In genomic region chr5:66442951-66443445, GRCh38 we compare ENCODE assay signal across 20 cellular contexts.
DNase-seq lines count a peak whose midpoint lies in the region; ATAC-seq and TF ChIP-seq lines count a peak whose summit lies in the region.
"Had no signal": no experiment of that assay in that cellular context is flagged by ENCODE, and none has a peak within 500 bp of the region (broad histone marks: within the 10 kb centered on the region; RNA-seq: fewer than 3 reads in every experiment).

No MANE protein-coding gene starts in this region.

- TF ChIP-seq CTCF in heart right ventricle (IDR thresholded peaks at IDR 0.05) (no peak), cardiac fibroblast (IDR thresholded peaks at IDR 0.05; ENCODE audit: low read depth, low read length) (no peak), lung (IDR thresholded peaks at IDR 0.05; ENCODE audit: control extremely low read depth, extremely low read depth) (no peak)

- H3K4me3 ChIP-seq in heart right ventricle (no peak overlapping the region), cardiac fibroblast (replicated peaks in 1 of 2; ENCODE audit: low read depth in 2 of 2, low read length in 2 of 2) (no peak overlapping the region), lung (no peak overlapping the region)
- H3K4me3 ChIP-seq: coronary artery, pancreas had no signal

- no peaks in the 10 kb centered on the region for H3K36me3 ChIP-seq in heart right ventricle
- H3K36me3 ChIP-seq in lung (ENCODE audit: control insufficient read depth in 2 of 2, insufficient read depth in 2 of 2, low read length in 2 of 2) = no peaks in the 10 kb centered on the region
- H3K36me3 ChIP-seq: pancreas had no signal

- peaks cover 0 to 22% (median 0%) of the 10 kb centered on the region in 11 donors for H3K9me3 ChIP-seq in heart right ventricle
- H3K9me3 ChIP-seq in lung (ENCODE audit: control insufficient read depth in 2 of 2, insufficient read depth in 1 of 2, low read length in 1 of 2) = no peaks in the 10 kb centered on the region
- H3K9me3 ChIP-seq: pancreas had no signal

- intact Hi-C loops in left cardiac atrium (cut with DNase I) = no loop called here
- intact Hi-C loops in heart right ventricle (cut with DNase I) = loop anchor here in 1 of 10 donors (5.0 kb wide), 1 partner anchor 136 kb away; no protein-coding TSS in a partner anchor
- intact Hi-C loops in head of caudate nucleus (cut with DNase I) = no loop called here

- H3K27me3 ChIP-seq in heart right ventricle (no peaks in the 10 kb centered on the region), lung (ENCODE audit: control insufficient read depth, insufficient read depth) (no peaks in the 10 kb centered on the region)
- H3K27me3 ChIP-seq: pancreas had no signal

- H3K4me1 ChIP-seq in heart right ventricle (peaks cover 0 to 26% (median 11%) of the 10 kb centered on the region in 9 donors), lung (ENCODE audit: control insufficient read depth in 2 of 2, insufficient read depth in 2 of 2, low read length in 2 of 2) (peaks cover 0 to 10% of the 10 kb centered on the region in 2 donors)
- H3K4me1 ChIP-seq: pancreas had no signal

- ATAC-seq in left cardiac atrium (peak; percentile 47 to 53), heart right ventricle (no peak), lung (ENCODE audit: insufficient read depth, low FRiP score) (peak; percentile 6)
- ATAC-seq: left colon; stimulated activated naive CD8-positive, alpha-beta T cell treated with anti-CD3 and anti-CD28 coated beads, Interleukin-15, Interleukin-2, amounts not matched to agents 100 U/mL and 50 U/mL, for 24 hours had no signal

- peak overlapping the region in 2 of 10 donors; percentile 26 to 79 for H3K27ac ChIP-seq in heart right ventricle
- no peak overlapping the region for H3K27ac ChIP-seq in lung (ENCODE audit: low read depth in 1 of 2, low read length in 1 of 2)
- H3K27ac ChIP-seq: coronary artery, pancreas, VCaP had no signal

- DNase-seq in left cardiac atrium = peak; percentile 23
- DNase-seq in heart right ventricle = no peak
- peak; percentile 51 to 95 for DNase-seq in cardiac fibroblast (ENCODE audit: low read depth in 2 of 2)
- DNase-seq in lung (ENCODE audit: low spot score) = peak; percentile 38
- peak; percentile 71 for DNase-seq in ureter (ENCODE audit: low spot score)
- DNase-seq in activated CD4-positive, alpha-beta T cell treated with anti-CD3 and anti-CD28 coated beads, Interleukin-2, amount 50 U/mL, for 48 hours = no peak
- no peak for DNase-seq in head of caudate nucleus
- no peak for DNase-seq in NCI-H345 treated with DMSO at 0.1 percent for 48 hours (lab: John Stamatoyannopoulos, UW; ENCODE audit: unreplicated experiment)
- DNase-seq: 8988T; activated CD4-positive, alpha-beta memory T cell treated with anti-CD3 and anti-CD28 coated beads for 36 hours; activated T-cell treated with anti-CD3 and anti-CD28 coated beads, Interleukin-2, amount 50 U/mL, for 1 hour; left colon; NCI-H1417; NCI-H69; SHP77 treated with DMSO at 0.1 percent for 48 hours; stimulated activated CD4-positive, alpha-beta T cell treated with anti-CD3 and anti-CD28 coated beads, Interleukin-2, amount 100 ng/mL, for 24 hours; stimulated activated naive CD8-positive, alpha-beta T cell treated with anti-CD3 and anti-CD28 coated beads, Interleukin-15, Interleukin-2, amounts not matched to agents 100 U/mL and 50 U/mL, for 24 hours had no signal

- 33 to 48% methylated on average over 5 of the region's 5 CpGs for WGBS in heart right ventricle, 2 donors
- 43 to 58% methylated on average over 5 of the region's 5 CpGs for WGBS in lung, 2 donors

Comparison
In these comparisons a context has a peak if more than half of its experiments do, and no peak if none do; other contexts are left out.
1. ATAC-seq: peak in left cardiac atrium (2 of 2) and lung (single experiment); none in heart right ventricle (0 of 8).
2. DNase-seq: peak in left cardiac atrium (single experiment), cardiac fibroblast (2 of 2), lung (single experiment) and ureter (single experiment); none in heart right ventricle (0 of 2), activated CD4-positive, alpha-beta T cell treated with anti-CD3 and anti-CD28 coated beads, Interleukin-2, amount 50 U/mL, for 48 hours (0 of 2), head of caudate nucleus (0 of 42) and NCI-H345 treated with DMSO at 0.1 percent for 48 hours (single experiment).